ENCODE assay signal across 14 cellular contexts in the genomic region with DNA sequence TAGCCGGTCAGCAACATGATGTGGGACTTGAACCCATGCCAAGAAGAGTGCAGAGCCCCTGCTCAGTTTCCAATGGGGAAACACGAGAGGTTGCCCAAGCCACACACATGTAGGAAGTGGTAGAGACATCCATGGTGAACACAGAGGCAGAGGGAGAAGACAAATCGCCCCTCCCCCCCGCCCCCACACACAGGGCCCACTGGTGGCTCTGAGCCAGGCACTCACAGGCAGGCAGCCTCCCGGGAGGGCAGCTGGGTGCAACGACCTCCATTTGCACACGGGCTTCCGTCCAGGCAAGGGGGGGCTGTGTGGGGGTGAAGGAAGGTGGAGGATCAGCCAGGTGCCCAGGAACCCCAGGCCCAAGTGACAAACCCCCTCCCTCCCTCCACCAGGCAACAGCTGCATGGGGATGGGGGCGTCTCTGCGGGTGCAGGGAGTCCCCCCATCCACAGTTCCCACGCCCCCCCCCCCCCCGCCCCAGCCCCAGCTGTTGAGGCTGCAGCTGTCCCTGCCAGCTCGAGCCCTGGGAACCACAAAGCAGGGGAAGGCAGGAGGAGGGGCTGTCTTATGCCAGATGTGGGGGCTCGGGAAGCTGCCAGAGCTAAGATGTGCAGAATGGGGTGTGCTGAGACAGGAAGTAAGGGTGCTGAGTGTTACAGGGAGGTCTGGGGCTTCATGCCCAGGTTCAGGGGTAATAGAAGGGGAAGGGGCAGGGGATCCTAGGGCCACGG. TPM values are rescaled to one million over a fixed set of nuclear protein-coding genes. Genes with fewer than 3 reads are reported as not detected.
DNase-seq lines count a peak whose midpoint lies in the region; ATAC-seq and TF ChIP-seq lines count a peak whose summit lies in the region.
"Had no signal": no experiment of that assay in that cellular context is flagged by ENCODE, and none has a peak within 500 bp of the region (broad histone marks: within the 10 kb centered on the region; RNA-seq: fewer than 3 reads in every experiment).

No MANE protein-coding gene starts in this region.

- no peaks in the 10 kb centered on the region for H3K36me3 Mint-ChIP-seq in activated CD8-positive, alpha-beta T cell treated with anti-CD3 and anti-CD28 coated beads for 36 hours (ENCODE audit: low read depth)
- H3K36me3 Mint-ChIP-seq in activated CD8-positive, alpha-beta T cell treated with anti-CD3 and anti-CD28 coated beads, Interleukin-2, amount 10 ng/mL, durations not matched to agents 7 days and 5 days (ENCODE audit: low read depth) = no peaks in the 10 kb centered on the region
- no peaks in the 10 kb centered on the region for H3K36me3 Mint-ChIP-seq in activated CD4-positive, alpha-beta memory T cell treated with anti-CD3 and anti-CD28 coated beads for 36 hours

- WGBS in esophagus squamous epithelium, 2 donors = 9 to 12% methylated on average over 4 to 5 of the region's 15 CpGs

- POLR2A ChIA-PET in activated CD8-positive, alpha-beta T cell treated with anti-CD3 and anti-CD28 coated beads for 36 hours (lab: Charles Lee) = no interaction called here
- POLR2A ChIA-PET in activated CD8-positive, alpha-beta T cell treated with anti-CD3 and anti-CD28 coated beads, Interleukin-2, amount 10 ng/mL, durations not matched to agents 7 days and 5 days (lab: Charles Lee) = no interaction called here
- POLR2A ChIA-PET in activated CD4-positive, alpha-beta memory T cell treated with anti-CD3 and anti-CD28 coated beads for 36 hours (lab: Charles Lee) = no interaction called here

- TF ChIP-seq CTCF in activated CD8-positive, alpha-beta T cell treated with anti-CD3 and anti-CD28 coated beads for 36 hours (IDR thresholded peaks at IDR 0.05) = no peak
- TF ChIP-seq CTCF in esophagus squamous epithelium (IDR thresholded peaks at IDR 0.05) (no peak), thoracic aorta (IDR thresholded peaks at IDR 0.05) (no peak)

- intact Hi-C loops in activated CD8-positive, alpha-beta T cell treated with anti-CD3 and anti-CD28 coated beads for 36 hours (cut with micrococcal nuclease) = no loop called here
- intact Hi-C loops in esophagus squamous epithelium (cut with DNase I) = no loop called here
- intact Hi-C loops in activated CD4-positive, alpha-beta memory T cell treated with anti-CD3 and anti-CD28 coated beads for 36 hours (cut with micrococcal nuclease) = no loop called here

- no peak for TF ChIP-seq POLR2A in esophagus squamous epithelium (IDR thresholded peaks at IDR 0.05)

- DNase-seq in activated CD8-positive, alpha-beta T cell treated with anti-CD3 and anti-CD28 coated beads for 36 hours = peak; percentile 4
- no peak for DNase-seq in activated CD8-positive, alpha-beta T cell treated with anti-CD3 and anti-CD28 coated beads, Interleukin-2, amount 10 ng/mL, durations not matched to agents 7 days and 5 days
- DNase-seq in NCI-H2029 (lab: John Stamatoyannopoulos, UW) (peak; percentile 56), esophagus squamous epithelium (lab: John Stamatoyannopoulos, UW) (no peak), thoracic aorta (ENCODE audit: low spot score) (no peak)
- DNase-seq in activated CD8-positive, alpha-beta memory T cell treated with anti-CD3 and anti-CD28 coated beads, Interleukin-2, amount 50 U/mL, for 4 hours = no peak
- no peak for DNase-seq in activated CD4-positive, alpha-beta memory T cell treated with anti-CD3 and anti-CD28 coated beads for 36 hours
- DNase-seq in activated effector memory CD4-positive, alpha-beta T cell treated with anti-CD3 and anti-CD28 coated beads, Interleukin-2, amount 50 U/mL, for 16 hours = no peak
- DNase-seq: foreskin melanocyte; NCI-H446 treated with DMSO at 0.1 percent for 48 hours; sigmoid colon; stimulated activated CD8-positive, alpha-beta memory T cell treated with anti-CD3 and anti-CD28 coated beads, Interleukin-4, amount 100 ng/mL, for 48 hours; T-helper 17 cell had no signal

- peaks cover 9% of the 10 kb centered on the region for H3K4me1 Mint-ChIP-seq in activated CD8-positive, alpha-beta T cell treated with anti-CD3 and anti-CD28 coated beads for 36 hours (ENCODE audit: low read depth)
- peaks cover 10% of the 10 kb centered on the region for H3K4me1 Mint-ChIP-seq in activated CD8-positive, alpha-beta T cell treated with anti-CD3 and anti-CD28 coated beads, Interleukin-2, amount 10 ng/mL, durations not matched to agents 7 days and 5 days (ENCODE audit: low read depth)
- H3K4me1 Mint-ChIP-seq in activated CD4-positive, alpha-beta memory T cell treated with anti-CD3 and anti-CD28 coated beads for 36 hours (ENCODE audit: low read depth) = peaks cover 13% of the 10 kb centered on the region

- no peak overlapping the region for H3K4me3 Mint-ChIP-seq in activated CD8-positive, alpha-beta T cell treated with anti-CD3 and anti-CD28 coated beads for 36 hours
- no peak overlapping the region for H3K4me3 Mint-ChIP-seq in activated CD8-positive, alpha-beta T cell treated with anti-CD3 and anti-CD28 coated beads, Interleukin-2, amount 10 ng/mL, durations not matched to agents 7 days and 5 days
- no peak overlapping the region for H3K4me3 Mint-ChIP-seq in activated CD4-positive, alpha-beta memory T cell treated with anti-CD3 and anti-CD28 coated beads for 36 hours
- H3K4me3 Mint-ChIP-seq: T-helper 17 cell had no signal

- ATAC-seq in activated CD8-positive, alpha-beta T cell treated with anti-CD3 and anti-CD28 coated beads for 36 hours = no peak
- no peak for ATAC-seq in activated CD8-positive, alpha-beta T cell treated with anti-CD3 and anti-CD28 coated beads, Interleukin-2, amount 10 ng/mL, durations not matched to agents 7 days and 5 days
- no peak for ATAC-seq in thoracic aorta (ENCODE audit: insufficient number of reproducible peaks, low FRiP score, low read depth)
- ATAC-seq: T-helper 17 cell had no signal

- H3K27ac Mint-ChIP-seq in activated CD8-positive, alpha-beta T cell treated with anti-CD3 and anti-CD28 coated beads for 36 hours = no peak overlapping the region
- no peak overlapping the region for H3K27ac Mint-ChIP-seq in activated CD8-positive, alpha-beta T cell treated with anti-CD3 and anti-CD28 coated beads, Interleukin-2, amount 10 ng/mL, durations not matched to agents 7 days and 5 days
- no peak overlapping the region for H3K27ac Mint-ChIP-seq in activated CD4-positive, alpha-beta memory T cell treated with anti-CD3 and anti-CD28 coated beads for 36 hours
- H3K27ac Mint-ChIP-seq: T-helper 17 cell had no signal

- H3K27me3 ChIP-seq in esophagus squamous epithelium (peaks cover 0 to 77% (median 0%) of the 10 kb centered on the region in 4 donors), thoracic aorta (replicated peaks; ENCODE audit: insufficient read depth) (no peaks in the 10 kb centered on the region)

- CTCF ChIA-PET in activated CD8-positive, alpha-beta T cell treated with anti-CD3 and anti-CD28 coated beads for 36 hours (lab: Charles Lee) = no interaction called here
- CTCF ChIA-PET in activated CD8-positive, alpha-beta T cell treated with anti-CD3 and anti-CD28 coated beads, Interleukin-2, amount 10 ng/mL, durations not matched to agents 7 days and 5 days (lab: Charles Lee) = no interaction called here
- CTCF ChIA-PET in activated CD4-positive, alpha-beta memory T cell treated with anti-CD3 and anti-CD28 coated beads for 36 hours (lab: Charles Lee) = interaction anchor here (0.6 kb wide), 1 partner anchor 33 kb away, joined by 7 read pairs; no protein-coding TSS in a partner anchor

- no peaks in the 10 kb centered on the region for H3K9me3 Mint-ChIP-seq in activated CD8-positive, alpha-beta T cell treated with anti-CD3 and anti-CD28 coated beads for 36 hours
- no peaks in the 10 kb centered on the region for H3K9me3 Mint-ChIP-seq in activated CD8-positive, alpha-beta T cell treated with anti-CD3 and anti-CD28 coated beads, Interleukin-2, amount 10 ng/mL, durations not matched to agents 7 days and 5 days (ENCODE audit: insufficient read depth)
- H3K9me3 Mint-ChIP-seq in activated CD4-positive, alpha-beta memory T cell treated with anti-CD3 and anti-CD28 coated beads for 36 hours = no peaks in the 10 kb centered on the region

- H3K27me3 Mint-ChIP-seq in activated CD8-positive, alpha-beta T cell treated with anti-CD3 and anti-CD28 coated beads for 36 hours = peaks cover 52% of the 10 kb centered on the region
- peaks cover 52% of the 10 kb centered on the region for H3K27me3 Mint-ChIP-seq in activated CD8-positive, alpha-beta T cell treated with anti-CD3 and anti-CD28 coated beads, Interleukin-2, amount 10 ng/mL, durations not matched to agents 7 days and 5 days (ENCODE audit: low read depth)
- peaks cover 55% of the 10 kb centered on the region for H3K27me3 Mint-ChIP-seq in activated CD4-positive, alpha-beta memory T cell treated with anti-CD3 and anti-CD28 coated beads for 36 hours

- H3K27ac ChIP-seq in esophagus squamous epithelium (peak overlapping the region; percentile 90 to 98 (median 94)), thoracic aorta (peak overlapping the region; percentile 84 to 91)
- H3K27ac ChIP-seq: sigmoid colon had no signal

- H3K4me1 ChIP-seq in esophagus squamous epithelium (peaks cover 32 to 77% (median 43%) of the 10 kb centered on the region in 3 donors), thoracic aorta (ENCODE audit: control insufficient read depth in 1 of 2, low read depth in 2 of 2) (peaks cover 18 to 49% of the 10 kb centered on the region in 2 donors)

- H3K4me3 ChIP-seq in esophagus squamous epithelium (peak overlapping the region in 3 of 4 donors; percentile 16 to 80 (median 71)), thoracic aorta (peak overlapping the region; percentile 35)
- H3K4me3 ChIP-seq: sigmoid colon had no signal

- H3K9me3 ChIP-seq in esophagus squamous epithelium (no peaks in the 10 kb centered on the region), thoracic aorta (no peaks in the 10 kb centered on the region)
- H3K9me3 ChIP-seq: sigmoid colon had no signal

- H3K36me3 ChIP-seq in esophagus squamous epithelium (peaks cover 0 to 28% (median 0%) of the 10 kb centered on the region in 3 donors), thoracic aorta (peaks cover 20% of the 10 kb centered on the region)
- H3K36me3 ChIP-seq: sigmoid colon had no signal

RNA-seq across cellular contexts. Expression of gene NOTCH3, which starts 3.4 kb away (rescaled TPM):
- total RNA-seq in activated CD8-positive, alpha-beta T cell treated with anti-CD3 and anti-CD28 coated beads for 36 hours = under 1 TPM in 1 of 2 experiments, not detected in 1; 0.16 TPM
- not detected for total RNA-seq in activated CD8-positive, alpha-beta T cell treated with anti-CD3 and anti-CD28 coated beads, Interleukin-2, amount 10 ng/mL, durations not matched to agents 7 days and 5 days
- 100 to 1,000 TPM in 3 of 4 donors, 10 to 100 TPM in 1; 95.6 to 278 (median 122) TPM for total RNA-seq in esophagus squamous epithelium
- total RNA-seq in thoracic aorta = 100 to 1,000 TPM; 289 to 448 TPM
- total RNA-seq in activated CD4-positive, alpha-beta memory T cell treated with anti-CD3 and anti-CD28 coated beads for 36 hours = not detected

RNA-seq across cellular contexts. Expression of gene EPHX3, which starts 34.8 kb away (rescaled TPM):
- not detected for total RNA-seq in activated CD8-positive, alpha-beta T cell treated with anti-CD3 and anti-CD28 coated beads for 36 hours
- total RNA-seq in activated CD8-positive, alpha-beta T cell treated with anti-CD3 and anti-CD28 coated beads, Interleukin-2, amount 10 ng/mL, durations not matched to agents 7 days and 5 days = under 1 TPM; 0.21 to 0.29 TPM
- total RNA-seq in esophagus squamous epithelium = 10 to 100 TPM; 18.7 to 93.0 (median 48.9) TPM
- 1 to 10 TPM in 1 of 2 donors, not detected in 1; 1.2 TPM for total RNA-seq in thoracic aorta
- not detected for total RNA-seq in activated CD4-positive, alpha-beta memory T cell treated with anti-CD3 and anti-CD28 coated beads for 36 hours
- total RNA-seq: lung microvascular endothelial cell, sigmoid colon, T-helper 17 cell had no signal

Comparison
In these comparisons a context has a peak if more than half of its experiments do, and no peak if none do; other contexts are left out.
1. DNase-seq: peak in activated CD8-positive, alpha-beta T cell treated with anti-CD3 and anti-CD28 coated beads for 36 hours (single experiment) and NCI-H2029 (single experiment); none in activated CD8-positive, alpha-beta T cell treated with anti-CD3 and anti-CD28 coated beads, Interleukin-2, amount 10 ng/mL, durations not matched to agents 7 days and 5 days (single experiment), esophagus squamous epithelium (single experiment), thoracic aorta (single experiment), activated CD8-positive, alpha-beta memory T cell treated with anti-CD3 and anti-CD28 coated beads, Interleukin-2, amount 50 U/mL, for 4 hours (single experiment), activated CD4-positive, alpha-beta memory T cell treated with anti-CD3 and anti-CD28 coated beads for 36 hours (single experiment) and activated effector memory CD4-positive, alpha-beta T cell treated with anti-CD3 and anti-CD28 coated beads, Interleukin-2, amount 50 U/mL, for 16 hours (single experiment).
2. RNA of gene NOTCH3, which starts 3.4 kb away (total RNA-seq): 289 to 448 TPM in thoracic aorta and 95.6 to 278 TPM in esophagus squamous epithelium; 0.16 TPM in activated CD8-positive, alpha-beta T cell treated with anti-CD3 and anti-CD28 coated beads for 36 hours, not detected in activated CD4-positive, alpha-beta memory T cell treated with anti-CD3 and anti-CD28 coated beads for 36 hours and not detected in activated CD8-positive, alpha-beta T cell treated with anti-CD3 and anti-CD28 coated beads, Interleukin-2, amount 10 ng/mL, durations not matched to agents 7 days and 5 days; every median in the first group is over 10 times any median in the second.
3. RNA of gene EPHX3, which starts 34.8 kb away (total RNA-seq): 18.7 to 93.0 TPM in esophagus squamous epithelium; 1.2 TPM in thoracic aorta, 0.21 to 0.29 TPM in activated CD8-positive, alpha-beta T cell treated with anti-CD3 and anti-CD28 coated beads, Interleukin-2, amount 10 ng/mL, durations not matched to agents 7 days and 5 days, not detected in activated CD8-positive, alpha-beta T cell treated with anti-CD3 and anti-CD28 coated beads for 36 hours and not detected in activated CD4-positive, alpha-beta memory T cell treated with anti-CD3 and anti-CD28 coated beads for 36 hours; every median in the first group is over 4 times any median in the second.